1 cellular context compared by ENCODE assay signal in the genomic region with DNA sequence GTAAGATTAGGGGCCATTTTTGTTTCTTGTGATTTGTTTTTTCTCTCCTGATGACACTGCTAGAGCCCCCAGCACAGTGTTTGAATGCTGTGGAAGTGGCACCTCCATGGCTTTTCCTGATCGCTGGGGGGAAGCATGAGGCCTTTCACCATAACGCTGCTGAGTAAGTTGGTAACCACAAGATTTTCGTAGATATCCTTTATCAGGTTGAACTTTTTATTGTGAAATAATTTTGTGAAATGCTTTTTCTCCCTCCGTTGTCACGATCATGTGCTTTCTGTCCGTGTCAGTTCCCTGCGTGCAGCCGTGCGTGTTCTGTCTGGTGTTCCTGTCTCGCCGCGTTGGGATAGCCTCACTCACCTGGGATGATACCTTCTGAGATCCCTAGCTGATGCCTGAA.
TF ChIP-seq lines count a peak whose summit lies in the region.

No MANE protein-coding gene starts in this region.

TF ChIP-seq in GM23338, 12 proteins besides CTCF, POLR2A, EP300 and RAD21 (continued from another document):
- TF ChIP-seq, protein P1, sequence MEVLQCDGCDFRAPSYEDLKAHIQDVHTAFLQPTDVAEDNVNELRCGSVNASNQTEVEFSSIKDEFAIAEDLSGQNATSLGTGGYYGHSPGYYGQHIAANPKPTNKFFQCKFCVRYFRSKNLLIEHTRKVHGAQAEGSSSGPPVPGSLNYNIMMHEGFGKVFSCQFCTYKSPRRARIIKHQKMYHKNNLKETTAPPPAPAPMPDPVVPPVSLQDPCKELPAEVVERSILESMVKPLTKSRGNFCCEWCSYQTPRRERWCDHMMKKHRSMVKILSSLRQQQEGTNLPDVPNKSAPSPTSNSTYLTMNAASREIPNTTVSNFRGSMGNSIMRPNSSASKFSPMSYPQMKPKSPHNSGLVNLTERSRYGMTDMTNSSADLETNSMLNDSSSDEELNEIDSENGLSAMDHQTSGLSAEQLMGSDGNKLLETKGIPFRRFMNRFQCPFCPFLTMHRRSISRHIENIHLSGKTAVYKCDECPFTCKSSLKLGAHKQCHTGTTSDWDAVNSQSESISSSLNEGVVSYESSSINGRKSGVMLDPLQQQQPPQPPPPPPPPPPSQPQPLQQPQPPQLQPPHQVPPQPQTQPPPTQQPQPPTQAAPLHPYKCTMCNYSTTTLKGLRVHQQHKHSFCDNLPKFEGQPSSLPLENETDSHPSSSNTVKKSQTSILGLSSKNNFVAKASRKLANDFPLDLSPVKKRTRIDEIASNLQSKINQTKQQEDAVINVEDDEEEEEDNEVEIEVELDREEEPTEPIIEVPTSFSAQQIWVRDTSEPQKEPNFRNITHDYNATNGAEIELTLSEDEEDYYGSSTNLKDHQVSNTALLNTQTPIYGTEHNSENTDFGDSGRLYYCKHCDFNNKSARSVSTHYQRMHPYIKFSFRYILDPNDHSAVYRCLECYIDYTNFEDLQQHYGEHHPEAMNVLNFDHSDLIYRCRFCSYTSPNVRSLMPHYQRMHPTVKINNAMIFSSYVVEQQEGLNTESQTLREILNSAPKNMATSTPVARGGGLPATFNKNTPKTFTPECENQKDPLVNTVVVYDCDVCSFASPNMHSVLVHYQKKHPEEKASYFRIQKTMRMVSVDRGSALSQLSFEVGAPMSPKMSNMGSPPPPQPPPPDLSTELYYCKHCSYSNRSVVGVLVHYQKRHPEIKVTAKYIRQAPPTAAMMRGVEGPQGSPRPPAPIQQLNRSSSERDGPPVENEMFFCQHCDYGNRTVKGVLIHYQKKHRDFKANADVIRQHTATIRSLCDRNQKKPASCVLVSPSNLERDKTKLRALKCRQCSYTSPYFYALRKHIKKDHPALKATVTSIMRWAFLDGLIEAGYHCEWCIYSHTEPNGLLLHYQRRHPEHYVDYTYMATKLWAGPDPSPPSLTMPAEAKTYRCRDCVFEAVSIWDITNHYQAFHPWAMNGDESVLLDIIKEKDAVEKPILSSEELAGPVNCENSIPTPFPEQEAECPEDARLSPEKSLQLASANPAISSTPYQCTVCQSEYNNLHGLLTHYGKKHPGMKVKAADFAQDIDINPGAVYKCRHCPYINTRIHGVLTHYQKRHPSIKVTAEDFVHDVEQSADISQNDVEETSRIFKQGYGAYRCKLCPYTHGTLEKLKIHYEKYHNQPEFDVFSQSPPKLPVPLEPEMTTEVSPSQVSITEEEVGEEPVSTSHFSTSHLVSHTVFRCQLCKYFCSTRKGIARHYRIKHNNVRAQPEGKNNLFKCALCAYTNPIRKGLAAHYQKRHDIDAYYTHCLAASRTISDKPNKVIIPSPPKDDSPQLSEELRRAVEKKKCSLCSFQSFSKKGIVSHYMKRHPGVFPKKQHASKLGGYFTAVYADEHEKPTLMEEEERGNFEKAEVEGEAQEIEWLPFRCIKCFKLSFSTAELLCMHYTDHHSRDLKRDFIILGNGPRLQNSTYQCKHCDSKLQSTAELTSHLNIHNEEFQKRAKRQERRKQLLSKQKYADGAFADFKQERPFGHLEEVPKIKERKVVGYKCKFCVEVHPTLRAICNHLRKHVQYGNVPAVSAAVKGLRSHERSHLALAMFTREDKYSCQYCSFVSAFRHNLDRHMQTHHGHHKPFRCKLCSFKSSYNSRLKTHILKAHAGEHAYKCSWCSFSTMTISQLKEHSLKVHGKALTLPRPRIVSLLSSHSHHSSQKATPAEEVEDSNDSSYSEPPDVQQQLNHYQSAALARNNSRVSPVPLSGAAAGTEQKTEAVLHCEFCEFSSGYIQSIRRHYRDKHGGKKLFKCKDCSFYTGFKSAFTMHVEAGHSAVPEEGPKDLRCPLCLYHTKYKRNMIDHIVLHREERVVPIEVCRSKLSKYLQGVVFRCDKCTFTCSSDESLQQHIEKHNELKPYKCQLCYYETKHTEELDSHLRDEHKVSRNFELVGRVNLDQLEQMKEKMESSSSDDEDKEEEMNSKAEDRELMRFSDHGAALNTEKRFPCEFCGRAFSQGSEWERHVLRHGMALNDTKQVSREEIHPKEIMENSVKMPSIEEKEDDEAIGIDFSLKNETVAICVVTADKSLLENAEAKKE (CRISPR knock-in tag; IDR thresholded peaks at IDR 0.05): no peak
- TF ChIP-seq EZH2phosphoT487 (IDR thresholded peaks at IDR 0.05; ENCODE audit: unreplicated experiment): no peak
- no peak for TF ChIP-seq NANOG (IDR thresholded peaks at IDR 0.05; ENCODE audit: borderline replicate concordance)
- no peak for TF ChIP-seq CREB1 (CRISPR knock-in tag; IDR thresholded peaks at IDR 0.05; ENCODE audit: low read depth)
- TF ChIP-seq JUNB (IDR thresholded peaks at IDR 0.05; ENCODE audit: unreplicated experiment): no peak
- TF ChIP-seq, protein P2, sequence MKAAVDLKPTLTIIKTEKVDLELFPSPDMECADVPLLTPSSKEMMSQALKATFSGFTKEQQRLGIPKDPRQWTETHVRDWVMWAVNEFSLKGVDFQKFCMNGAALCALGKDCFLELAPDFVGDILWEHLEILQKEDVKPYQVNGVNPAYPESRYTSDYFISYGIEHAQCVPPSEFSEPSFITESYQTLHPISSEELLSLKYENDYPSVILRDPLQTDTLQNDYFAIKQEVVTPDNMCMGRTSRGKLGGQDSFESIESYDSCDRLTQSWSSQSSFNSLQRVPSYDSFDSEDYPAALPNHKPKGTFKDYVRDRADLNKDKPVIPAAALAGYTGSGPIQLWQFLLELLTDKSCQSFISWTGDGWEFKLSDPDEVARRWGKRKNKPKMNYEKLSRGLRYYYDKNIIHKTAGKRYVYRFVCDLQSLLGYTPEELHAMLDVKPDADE (IDR thresholded peaks at IDR 0.05): no peak
- no peak for TF ChIP-seq STAT1 (IDR thresholded peaks at IDR 0.05; ENCODE audit: unreplicated experiment)
- TF ChIP-seq POLR2AphosphoS5 (IDR thresholded peaks at IDR 0.05; ENCODE audit: low read depth): no peak
- TF ChIP-seq EZH2 (IDR thresholded peaks at IDR 0.05; ENCODE audit: low read depth, unreplicated experiment): no peak
- TF ChIP-seq ZNF114 (CRISPR knock-in tag; IDR thresholded peaks at IDR 0.05): no peak
- no peak for TF ChIP-seq ZNF331 (CRISPR knock-in tag; IDR thresholded peaks at IDR 0.05; ENCODE audit: low read depth)
TF ChIP-seq in GM23338: peak in this region for 0.
